ENCODE assay signal across 21 cellular contexts in the genomic region with DNA sequence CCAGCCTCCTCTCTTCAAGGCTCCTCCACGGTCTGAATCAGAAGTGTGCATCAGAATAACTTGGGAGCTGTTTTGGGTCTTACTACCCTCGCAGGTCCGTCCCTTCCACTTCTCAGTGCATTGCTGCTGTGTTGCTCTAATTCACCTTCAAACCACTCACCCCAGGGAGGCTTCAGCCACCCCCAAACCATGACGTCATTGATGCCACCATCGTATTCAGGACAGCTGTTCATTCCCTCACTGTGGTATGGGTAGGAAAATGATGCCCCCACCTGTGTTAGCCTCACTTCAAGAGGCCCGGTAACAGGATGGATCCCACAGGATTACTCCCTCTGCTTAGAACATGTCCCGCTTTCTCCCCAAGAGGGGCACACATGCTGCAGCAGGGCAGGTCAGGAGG.
"Had no signal": no experiment of that assay in that cellular context is flagged by ENCODE, and none has a peak within 500 bp of the region (broad histone marks: within the 10 kb centered on the region; RNA-seq: fewer than 3 reads in every experiment).

No MANE protein-coding gene starts in this region.

- FAIRE-seq: endometrium, frontal cortex, keratinocyte had no signal

- H3K27me3 ChIP-seq: colonic mucosa, esophagus muscularis mucosa, foreskin keratinocyte, gastroesophageal sphincter, hepatocyte, left lung had no signal

- DNase-seq: colonic mucosa; cortex of kidney; effector CD8-positive, alpha-beta T cell; effector memory CD8-positive, alpha-beta T cell; foreskin keratinocyte; heart left ventricle; hypothalamus; immature natural killer cell; left cardiac atrium; left lung; left ventricle myocardium superior; lower lobe of right lung; mesenchymal stem cell; naive thymus-derived CD4-positive, alpha-beta T cell had no signal

- H3K9me3 ChIP-seq: colonic mucosa, lower lobe of right lung had no signal

- H3K36me3 ChIP-seq: colonic mucosa, esophagus muscularis mucosa, gastroesophageal sphincter, heart left ventricle, left lung, lower lobe of right lung had no signal

- H3K27ac ChIP-seq: colonic mucosa, epithelial cell of prostate, esophagus muscularis mucosa, foreskin keratinocyte, gastroesophageal sphincter, heart left ventricle, hepatocyte, left lung, lower lobe of right lung had no signal

- H3K4me2 ChIP-seq: hepatocyte had no signal

- H3K4me1 ChIP-seq: colonic mucosa, esophagus muscularis mucosa, foreskin keratinocyte, gastroesophageal sphincter, heart left ventricle, left lung, lower lobe of right lung had no signal

- H2AFZ ChIP-seq: hepatocyte had no signal

- H3K79me2 ChIP-seq: hepatocyte had no signal

- H3K4me3 ChIP-seq: colonic mucosa, esophagus muscularis mucosa, gastroesophageal sphincter, heart left ventricle, hepatocyte, left lung, lower lobe of right lung had no signal

- ATAC-seq: effector memory CD8-positive, alpha-beta T cell; foreskin keratinocyte; gastroesophageal sphincter; heart left ventricle; left cardiac atrium; left lung; left ventricle myocardium superior; lower lobe of right lung; naive thymus-derived CD4-positive, alpha-beta T cell had no signal
